Comparison of ENCODE assay signal across 1 cellular context in genomic region chr11:75350743-75351540, GRCh38.
A peak's percentile ranks its signal among the peaks of the same experiment; 100 is the strongest.
TF ChIP-seq lines count a peak whose summit lies in the region.

No MANE protein-coding gene starts in this region.

TF ChIP-seq in HepG2, 621 proteins besides CTCF, POLR2A, EP300 and RAD21 (continued from another document and continues in another):
- peak; percentile 84 for TF ChIP-seq ZBTB43 (CRISPR knock-in tag; conservative IDR thresholded peaks at IDR 0.05)
- peak; percentile 87 for TF ChIP-seq ZNF232 (CRISPR knock-in tag; IDR thresholded peaks at IDR 0.05; ENCODE audit: borderline replicate concordance)
- TF ChIP-seq SNAPC4 (CRISPR knock-in tag; IDR thresholded peaks at IDR 0.05), result no peak
- no peak for TF ChIP-seq AHR (CRISPR knock-in tag; IDR thresholded peaks at IDR 0.05)
- no peak for TF ChIP-seq ZNF75D (CRISPR knock-in tag; IDR thresholded peaks at IDR 0.05; ENCODE audit: borderline replicate concordance)
- no peak for TF ChIP-seq RBFOX2 (IDR thresholded peaks at IDR 0.05; ENCODE audit: low read depth, low read length)
- no peak for TF ChIP-seq IRF9 (CRISPR knock-in tag; IDR thresholded peaks at IDR 0.05; ENCODE audit: borderline replicate concordance)
- TF ChIP-seq KDM4B (CRISPR knock-in tag; IDR thresholded peaks at IDR 0.05), result no peak
- TF ChIP-seq ZNF576 (CRISPR knock-in tag; IDR thresholded peaks at IDR 0.05), result no peak
- no peak for TF ChIP-seq HOXA7 (CRISPR knock-in tag; IDR thresholded peaks at IDR 0.05)
- no peak for TF ChIP-seq ZNF552 (CRISPR knock-in tag; IDR thresholded peaks at IDR 0.05; ENCODE audit: borderline replicate concordance)
- no peak for TF ChIP-seq MYNN (CRISPR knock-in tag; IDR thresholded peaks at IDR 0.05; ENCODE audit: low read depth)
- peak; percentile 82; the same call in 1 of the 2 replicates for TF ChIP-seq KDM5B (CRISPR knock-in tag; IDR thresholded peaks at IDR 0.05; ENCODE audit: borderline replicate concordance)
- TF ChIP-seq FOXJ3 (CRISPR knock-in tag; IDR thresholded peaks at IDR 0.05; ENCODE audit: borderline replicate concordance), result no peak
- no peak for TF ChIP-seq SP1 (IDR thresholded peaks at IDR 0.05)
- no peak for TF ChIP-seq SP1 (CRISPR knock-in tag; IDR thresholded peaks at IDR 0.05)
- TF ChIP-seq HDAC1 (CRISPR knock-in tag; IDR thresholded peaks at IDR 0.05), result peak; percentile 43
- no peak for TF ChIP-seq SMYD3 (CRISPR knock-in tag; IDR thresholded peaks at IDR 0.05)
- no peak for TF ChIP-seq REST (IDR thresholded peaks at IDR 0.05; ENCODE audit: borderline replicate concordance in 1 of 2, low read depth in 1 of 2, low read length in 2 of 2)
- no peak for TF ChIP-seq ZNF10 (CRISPR knock-in tag; IDR thresholded peaks at IDR 0.05; ENCODE audit: borderline replicate concordance, low read depth)
- TF ChIP-seq PHB2 (IDR thresholded peaks at IDR 0.05; ENCODE audit: partially characterized antibody), result no peak
- 0 out of 2 replicates have a peak, but pooled peaks have one; percentile 25 for TF ChIP-seq ZNF784 (CRISPR knock-in tag; IDR thresholded peaks at IDR 0.05; ENCODE audit: borderline replicate concordance)
- no peak for TF ChIP-seq ZBTB44 (CRISPR knock-in tag; IDR thresholded peaks at IDR 0.05)
- TF ChIP-seq ZBTB33 (CRISPR knock-in tag; IDR thresholded peaks at IDR 0.05), result peak; percentile 28
- peak; percentile 64; the same call in 1 of the 2 replicates for TF ChIP-seq FUBP1 (CRISPR knock-in tag; IDR thresholded peaks at IDR 0.05; ENCODE audit: borderline replicate concordance)
- no peak for TF ChIP-seq KLF12 (CRISPR knock-in tag; IDR thresholded peaks at IDR 0.05; ENCODE audit: borderline replicate concordance)
- no peak for TF ChIP-seq ZNF710 (CRISPR knock-in tag; IDR thresholded peaks at IDR 0.05; ENCODE audit: borderline replicate concordance)
- TF ChIP-seq ZNF333 (CRISPR knock-in tag; IDR thresholded peaks at IDR 0.05; ENCODE audit: borderline replicate concordance), result no peak
- TF ChIP-seq PHF5A (CRISPR knock-in tag; IDR thresholded peaks at IDR 0.05; ENCODE audit: low read depth, unreplicated experiment), result no peak
- no peak for TF ChIP-seq ZNF570 (CRISPR knock-in tag; IDR thresholded peaks at IDR 0.05; ENCODE audit: borderline replicate concordance)
- TF ChIP-seq NCOA1 (CRISPR knock-in tag; IDR thresholded peaks at IDR 0.05), result no peak
- no peak for TF ChIP-seq ZNF770 (CRISPR knock-in tag; IDR thresholded peaks at IDR 0.05)
- TF ChIP-seq SPEN (CRISPR knock-in tag; IDR thresholded peaks at IDR 0.05; ENCODE audit: low read depth), result no peak
- no peak for TF ChIP-seq ZC3H4 (CRISPR knock-in tag; IDR thresholded peaks at IDR 0.05; ENCODE audit: borderline replicate concordance)
- TF ChIP-seq ZMYM2 (CRISPR knock-in tag; IDR thresholded peaks at IDR 0.05), result no peak
- no peak for TF ChIP-seq CREM (IDR thresholded peaks at IDR 0.05)
- TF ChIP-seq CREM (CRISPR knock-in tag; IDR thresholded peaks at IDR 0.05), result no peak
